ENCODE assay signal across 13 cellular contexts in genomic region chr19:38389957-38390924, GRCh38. TPM values are rescaled to one million over a fixed set of nuclear protein-coding genes. Genes with fewer than 3 reads are reported as not detected.
DNase-seq lines count a peak whose midpoint lies in the region; ATAC-seq and TF ChIP-seq lines count a peak whose summit lies in the region.
"Had no signal": no experiment of that assay in that cellular context is flagged by ENCODE, and none has a peak within 500 bp of the region (broad histone marks: within the 10 kb centered on the region; RNA-seq: fewer than 3 reads in every experiment).

No MANE protein-coding gene starts in this region.

- no peaks in the 10 kb centered on the region for H3K36me3 Mint-ChIP-seq in activated T-cell treated with anti-CD3 and anti-CD28 coated beads, Interleukin-2, amount 50 U/mL, for 72 hours (ENCODE audit: insufficient read depth in 2 of 2)
- H3K36me3 Mint-ChIP-seq in type B pancreatic cell: peaks cover 17% of the 10 kb centered on the region

- H3K9ac ChIP-seq in iPS-20b (ENCODE audit: low read depth, low read length): peak overlapping the region; percentile 23; the same call in 1 of the 2 replicates

- peak overlapping the region; percentile 55 to 76 for H3K4me3 Mint-ChIP-seq in activated T-cell treated with anti-CD3 and anti-CD28 coated beads, Interleukin-2, amount 50 U/mL, for 72 hours
- H3K4me3 Mint-ChIP-seq in type B pancreatic cell: peak overlapping the region; percentile 88

- H3K9me3 ChIP-seq in iPS-20b (ENCODE audit: insufficient read depth, low read depth, low read length): no peaks in the 10 kb centered on the region
- H3K9me3 ChIP-seq: psoas muscle had no signal

- peaks cover 16% of the 10 kb centered on the region for H3K36me3 ChIP-seq in iPS-20b (ENCODE audit: insufficient read depth, low read depth, low read length)

- H3K27me3 ChIP-seq in iPS-20b (ENCODE audit: insufficient read depth, low read length): peaks cover 7% of the 10 kb centered on the region; the same call in 1 of the 2 replicates

- peak overlapping the region; percentile 99 for H3K4me3 ChIP-seq in iPS-20b (ENCODE audit: low read length)

- peaks cover 18% of the 10 kb centered on the region for H3K4me1 ChIP-seq in iPS-20b (ENCODE audit: insufficient read depth, low read length)

- H3K9me3 Mint-ChIP-seq in activated T-cell treated with anti-CD3 and anti-CD28 coated beads, Interleukin-2, amount 50 U/mL, for 72 hours: no peaks in the 10 kb centered on the region
- no peaks in the 10 kb centered on the region for H3K9me3 Mint-ChIP-seq in type B pancreatic cell
- H3K9me3 Mint-ChIP-seq: activated naive CD4-positive, alpha-beta T cell treated with anti-CD3 and anti-CD28 coated beads, Interleukin-2, amount 50 U/mL, for 72 hours had no signal

- no peak for ATAC-seq in activated T-cell treated with anti-CD3 and anti-CD28 coated beads, Interleukin-2, amount 50 U/mL, for 72 hours (replicated peaks in 1 of 2)
- ATAC-seq in omental fat pad (ENCODE audit: low FRiP score): no peak
- ATAC-seq: activated naive CD4-positive, alpha-beta T cell treated with anti-CD3 and anti-CD28 coated beads, Interleukin-2, amount 50 U/mL, for 72 hours; psoas muscle had no signal

- DNase-seq in activated T-cell treated with anti-CD3 and anti-CD28 coated beads, Interleukin-2, amount 50 U/mL, for 72 hours: no peak
- no peak for DNase-seq in activated T-cell treated with anti-CD3 and anti-CD28 coated beads, Interleukin-2, amount 50 U/mL, for 1 hour
- DNase-seq in astrocyte of the hippocampus (ENCODE audit: low read depth, low spot score) (peak; percentile 13), type B pancreatic cell (ENCODE audit: extremely low spot score, unreplicated experiment) (no peak), omental fat pad (ENCODE audit: low spot score) (no peak), AG08396 (ENCODE audit: low spot score) (no peak)
- DNase-seq in stimulated activated CD4-positive, alpha-beta T cell treated with anti-CD3 and anti-CD28 coated beads, Interleukin-15, amount 100 ng/mL, for 24 hours: no peak
- DNase-seq: GDM1, Karpas-422, psoas muscle had no signal

- H3K27me3 Mint-ChIP-seq in activated T-cell treated with anti-CD3 and anti-CD28 coated beads, Interleukin-2, amount 50 U/mL, for 72 hours (ENCODE audit: low read depth): peaks cover 29% of the 10 kb centered on the region
- H3K27me3 Mint-ChIP-seq in type B pancreatic cell: peaks cover 48% of the 10 kb centered on the region

- peaks cover 39% of the 10 kb centered on the region for H3K4me1 Mint-ChIP-seq in activated T-cell treated with anti-CD3 and anti-CD28 coated beads, Interleukin-2, amount 50 U/mL, for 72 hours (ENCODE audit: low read depth)
- H3K4me1 Mint-ChIP-seq in type B pancreatic cell (ENCODE audit: unreplicated experiment): peaks cover 9% of the 10 kb centered on the region

- TF ChIP-seq CTCF in type B pancreatic cell (conservative IDR thresholded peaks at IDR 0.05) (no peak), omental fat pad (IDR thresholded peaks at IDR 0.05) (no peak)

- no peak overlapping the region for H3K27ac ChIP-seq in iPS-20b (ENCODE audit: low read length)
- H3K27ac ChIP-seq: psoas muscle had no signal

- H3K27ac Mint-ChIP-seq in activated T-cell treated with anti-CD3 and anti-CD28 coated beads, Interleukin-2, amount 50 U/mL, for 72 hours: peak overlapping the region; percentile 3
- peak overlapping the region; percentile 55 for H3K27ac Mint-ChIP-seq in type B pancreatic cell
- H3K27ac Mint-ChIP-seq: activated naive CD4-positive, alpha-beta T cell treated with anti-CD3 and anti-CD28 coated beads, Interleukin-2, amount 50 U/mL, for 72 hours had no signal

RNA-seq across cellular contexts. Expression of gene SPRED3, which starts 1.7 kb away (rescaled TPM):
- 1 to 10 TPM; 1.7 to 4.2 TPM for total RNA-seq in activated T-cell treated with anti-CD3 and anti-CD28 coated beads, Interleukin-2, amount 50 U/mL, for 72 hours
- 4.2 and 5.5 TPM in 2 replicates for total RNA-seq in type B pancreatic cell (ENCODE audit: low replicate concordance)
- under 1 TPM in 3 of 4 donors, not detected in 1; 0.44 to 0.93 (median 0.84) TPM for total RNA-seq in omental fat pad

RNA-seq across cellular contexts. Expression of gene GGN, which starts 2.4 kb away (rescaled TPM):
- 1 to 10 TPM in 1 of 2 donors, under 1 TPM in 1; 0.43 to 1.4 TPM for total RNA-seq in activated T-cell treated with anti-CD3 and anti-CD28 coated beads, Interleukin-2, amount 50 U/mL, for 72 hours
- total RNA-seq in type B pancreatic cell (ENCODE audit: low replicate concordance): 1.1 and 1.5 TPM in 2 replicates
- not detected for total RNA-seq in omental fat pad
- total RNA-seq: urinary bladder had no signal

RNA-seq across cellular contexts. Expression of gene FAM98C, which starts 12.7 kb away (rescaled TPM):
- total RNA-seq in activated T-cell treated with anti-CD3 and anti-CD28 coated beads, Interleukin-2, amount 50 U/mL, for 72 hours: 10 to 100 TPM; 41.0 to 45.1 TPM
- total RNA-seq in type B pancreatic cell (ENCODE audit: low replicate concordance) (25.2 and 27.3 TPM in 2 replicates), omental fat pad (10 to 100 TPM in 3 of 4 donors, 1 to 10 TPM in 1; 7.4 to 22.7 (median 10.6) TPM)

RNA-seq across cellular contexts. Expression of gene PSMD8, which starts 15.9 kb away (rescaled TPM):
- total RNA-seq in activated T-cell treated with anti-CD3 and anti-CD28 coated beads, Interleukin-2, amount 50 U/mL, for 72 hours: 100 to 1,000 TPM; 136 to 168 TPM
- total RNA-seq in type B pancreatic cell (ENCODE audit: low replicate concordance): 159 and 176 TPM in 2 replicates
- total RNA-seq in omental fat pad: 100 to 1,000 TPM; 177 to 505 (median 425) TPM

RNA-seq across cellular contexts. Expression of gene RASGRP4, which starts 35.8 kb away (rescaled TPM):
- 10 to 100 TPM; 10.1 to 11.3 TPM for total RNA-seq in activated T-cell treated with anti-CD3 and anti-CD28 coated beads, Interleukin-2, amount 50 U/mL, for 72 hours
- total RNA-seq in type B pancreatic cell (ENCODE audit: low replicate concordance): not detected in 2 replicates
- total RNA-seq in omental fat pad: 10 to 100 TPM in 2 of 4 donors, 1 to 10 TPM in 2; 5.8 to 27.6 (median 8.9) TPM
